Comparison of ENCODE assay signal across 9 cellular contexts in genomic region chr2:47346-48218, GRCh38. TPM values are rescaled to one million over a fixed set of nuclear protein-coding genes. Genes with fewer than 3 reads are reported as not detected.
A peak's percentile ranks its signal among the peaks of the same experiment; 100 is the strongest.
DNase-seq lines count a peak whose midpoint lies in the region; ATAC-seq, FAIRE-seq and TF ChIP-seq lines count a peak whose summit lies in the region.
"Had no signal": no experiment of that assay in that cellular context is flagged by ENCODE, and none has a peak within 500 bp of the region (broad histone marks: within the 10 kb centered on the region; RNA-seq: fewer than 3 reads in every experiment).

No MANE protein-coding gene starts in this region.

- FAIRE-seq in kidney (lab: Jason Lieb, UNC), result no peak

- ATAC-seq in HG03521 (IDR thresholded peaks at IDR 0.05; ENCODE audit: unreplicated experiment), result no peak
- no peak for ATAC-seq in HG02610 (IDR thresholded peaks at IDR 0.05; ENCODE audit: unreplicated experiment)
- no peak for ATAC-seq in GM18870 (IDR thresholded peaks at IDR 0.05; ENCODE audit: unreplicated experiment)

- H3K4me1 ChIP-seq in HEK293 (ENCODE audit: control insufficient read depth, insufficient read depth, low read length) (0 out of 2 replicates have a peak, but pooled peaks cover 2% of the 10 kb centered on the region), kidney (ENCODE audit: control insufficient read depth in 1 of 2, insufficient read depth in 1 of 2, low read depth in 1 of 2, low read length in 2 of 2) (peaks cover 7 to 10% of the 10 kb centered on the region in 2 donors)

- no peak for DNase-seq in kidney
- DNase-seq in RKO (ENCODE audit: low spot score), result no peak

- peak overlapping the region in 1 of 2 donors; percentile 70 for H3K9ac ChIP-seq in kidney (ENCODE audit: low read length in 2 of 2)

- no peak overlapping the region for H3K27ac ChIP-seq in HEK293 (ENCODE audit: extremely low read depth, low read depth, low read length)
- peak overlapping the region; percentile 47 for H3K27ac ChIP-seq in angular gyrus (ENCODE audit: low read depth, low read length)
- H3K27ac ChIP-seq in kidney (ENCODE audit: low read depth in 2 of 2, low read length in 2 of 2), result peak overlapping the region; percentile 86 to 93
- H3K27ac ChIP-seq in skin epidermis, result peak overlapping the region in 15 of 21 experiments; percentile 38 to 89 (median 82)
- H3K27ac ChIP-seq: HL-60 had no signal

- H3K36me3 ChIP-seq in HEK293 (ENCODE audit: control insufficient read depth in 2 of 2, insufficient read depth in 1 of 2, low read length in 2 of 2) (no peaks in the 10 kb centered on the region), kidney (ENCODE audit: control insufficient read depth in 1 of 2, insufficient read depth in 2 of 2, low read length in 2 of 2) (no peaks in the 10 kb centered on the region)

- H3K9me3 ChIP-seq in HEK293 (ENCODE audit: control insufficient read depth, insufficient read depth, low read depth, low read length) (no peaks in the 10 kb centered on the region), kidney (ENCODE audit: control insufficient read depth in 1 of 2, low read length in 2 of 2) (no peaks in the 10 kb centered on the region)

- TF ChIP-seq CTCF in HEK293 (tag by site-specific recombination; IDR thresholded peaks at IDR 0.05) (no peak), kidney (IDR thresholded peaks at IDR 0.05; ENCODE audit: borderline replicate concordance, extremely low read depth, insufficient read depth) (no peak)

- CTCF ChIA-PET in HEK293 (lab: Yijun Ruan, JAX), result interaction anchor here (0.5 to 1.2 kb wide), 2 partner anchors 76 to 117 kb away, joined by 3 read pairs; no protein-coding TSS in a partner anchor

- H3K4me3 ChIP-seq in HEK293 (ENCODE audit: low read depth, low read length), result no peak overlapping the region
- peak overlapping the region; percentile 58 to 66 for H3K4me3 ChIP-seq in kidney (ENCODE audit: low read length in 2 of 2)
- peak overlapping the region; percentile 44 to 71 (median 58) for H3K4me3 ChIP-seq in skin epidermis

- POLR2A ChIA-PET in HEK293 (lab: Yijun Ruan, JAX), result no interaction called here

- intact Hi-C loops in kidney (cut with DNase I), result no loop called here

TF ChIP-seq in HEK293, 187 proteins besides CTCF, POLR2A, EP300 and RAD21:
- TF ChIP-seq ZBTB1 (tag by site-specific recombination; IDR thresholded peaks at IDR 0.05), result no peak
- peak; percentile 70 for TF ChIP-seq SCRT2 (tag by site-specific recombination; IDR thresholded peaks at IDR 0.05)
- no peak for TF ChIP-seq MEIS1 (CRISPR knock-in tag; IDR thresholded peaks at IDR 0.05; ENCODE audit: borderline replicate concordance)
- TF ChIP-seq ZNF768 (tag by site-specific recombination; IDR thresholded peaks at IDR 0.05), result no peak

RNA-seq across cellular contexts. Expression of gene FAM110C, which starts 1.3 kb away (rescaled TPM):
- 48.7 TPM for total RNA-seq in kidney
- 8.3 TPM for polyA plus RNA-seq in kidney (ENCODE audit: insufficient read depth, low read depth, low replicate concordance)
